In the genomic region with DNA sequence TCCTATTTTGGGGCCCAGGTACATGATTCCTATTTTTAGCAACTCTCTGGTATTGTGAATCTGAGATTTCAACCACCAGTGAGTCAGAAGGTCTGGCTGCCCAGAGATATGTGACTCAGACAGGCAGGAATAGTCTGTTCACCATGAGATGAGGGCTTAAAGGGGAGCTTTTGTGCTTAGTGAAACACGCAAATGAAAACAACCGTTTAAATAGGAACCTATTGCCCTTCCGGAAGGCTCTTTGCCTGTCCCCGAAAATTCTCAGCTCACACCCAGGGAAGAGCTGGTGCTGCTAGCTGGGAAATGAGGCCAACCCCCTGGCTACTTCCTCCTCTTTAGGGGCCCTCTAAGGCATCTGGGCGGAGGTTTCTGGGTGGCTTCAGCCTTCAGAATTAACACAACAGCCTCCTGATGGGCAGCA, we compare ENCODE assay signal across 8 cellular contexts.
DNase-seq lines count a peak whose midpoint lies in the region; ATAC-seq and TF ChIP-seq lines count a peak whose summit lies in the region.

No MANE protein-coding gene starts in this region.

- H3K4me1 ChIP-seq in muscle layer of duodenum (ENCODE audit: control insufficient read depth in 1 of 2, insufficient read depth in 2 of 2, low read length in 2 of 2) = peaks cover 0 to 5% of the 10 kb centered on the region in 2 donors

- no peaks in the 10 kb centered on the region for H3K9me3 ChIP-seq in muscle layer of duodenum (ENCODE audit: control insufficient read depth in 1 of 2, low read length in 2 of 2)

- intact Hi-C loops in lower leg skin (cut with DNase I; ENCODE audit: low total_unique reads) = no loop called here

- no peak for TF ChIP-seq CTCF in lower leg skin (IDR thresholded peaks at IDR 0.05)

- ATAC-seq in GM21576 (IDR thresholded peaks at IDR 0.05; ENCODE audit: unreplicated experiment) = peak; percentile 91

- DNase-seq in EH (ENCODE audit: low read depth) = peak; percentile 97
- DNase-seq in KG1 (lab: John Stamatoyannopoulos, UW) = peak; percentile 45
- peak; percentile 73 for DNase-seq in cerebellar cortex (ENCODE audit: low spot score)
- no peak for DNase-seq in mucosa of gallbladder (ENCODE audit: low spot score)
- no peak for DNase-seq in lower leg skin (ENCODE audit: low spot score in 2 of 2)
- DNase-seq in activated gamma-delta T cell (lab: John Stamatoyannopoulos, UW) = no peak

- WGBS in lower leg skin, 2 donors = 35 to 60% methylated on average over 5 of the region's 5 CpGs

- H3K4me3 ChIP-seq in muscle layer of duodenum (ENCODE audit: low read depth in 1 of 2, low read length in 2 of 2) = peak overlapping the region in 1 of 2 donors; percentile 20
- no peak overlapping the region for H3K4me3 ChIP-seq in lower leg skin (ENCODE audit: low read depth, poor library complexity, severe bottlenecking)

- no peak for TF ChIP-seq POLR2A in lower leg skin (IDR thresholded peaks at IDR 0.05)

- H3K36me3 ChIP-seq in muscle layer of duodenum (ENCODE audit: control insufficient read depth in 1 of 2, insufficient read depth in 2 of 2, low read length in 2 of 2) = no peaks in the 10 kb centered on the region

- no peaks in the 10 kb centered on the region for H3K27me3 ChIP-seq in muscle layer of duodenum (ENCODE audit: low read depth, low read length)

- H3K27ac ChIP-seq in muscle layer of duodenum (ENCODE audit: low read length) = peak overlapping the region; percentile 88

Comparison
In these comparisons a context has a peak if more than half of its experiments do, and no peak if none do; other contexts are left out.
1. DNase-seq: peak in EH (single experiment), KG1 (single experiment) and cerebellar cortex (single experiment); none in mucosa of gallbladder (single experiment), lower leg skin (0 of 2) and activated gamma-delta T cell (single experiment).